Comparison of ENCODE assay signal across 18 cellular contexts in genomic region chr12:59583003-59583712, GRCh38. TPM values are rescaled to one million over a fixed set of nuclear protein-coding genes. Genes with fewer than 3 reads are reported as not detected.
DNase-seq lines count a peak whose midpoint lies in the region; ATAC-seq, FAIRE-seq and TF ChIP-seq lines count a peak whose summit lies in the region.
"Had no signal": no experiment of that assay in that cellular context is flagged by ENCODE, and none has a peak within 500 bp of the region (broad histone marks: within the 10 kb centered on the region; RNA-seq: fewer than 3 reads in every experiment).

No MANE protein-coding gene starts in this region.

- no peak overlapping the region for H3K27ac ChIP-seq in small intestine (ENCODE audit: low read depth in 1 of 2, low read length in 1 of 2)
- no peak overlapping the region for H3K27ac ChIP-seq in suprapubic skin

- DNase-seq in activated T-cell treated with anti-CD3 and anti-CD28 coated beads, Interleukin-2, amount 50 U/mL, for 72 hours, result no peak
- no peak for DNase-seq in activated T-cell treated with anti-CD3 and anti-CD28 coated beads, Interleukin-2, amount 50 U/mL, for 4 hours
- no peak for DNase-seq in T-helper 2 cell treated with Interferon-gamma antibody and Interleukin-4, amounts not matched to agents 5 μg/mL and 100 μg/mL, for 36 hours (ENCODE audit: low spot score)
- no peak for DNase-seq in activated T-helper 2 cell treated with anti-CD3 and anti-CD28 coated beads, Interferon-gamma antibody, Interleukin-2, Interleukin-4, amounts not matched to agents 10 μg/mL and 5 μg/mL and 100 μg/mL, durations not matched to agents 14 hours and 24 hours and 36 hours (ENCODE audit: low spot score)
- DNase-seq in small intestine, result no peak
- DNase-seq in suprapubic skin (ENCODE audit: low spot score in 2 of 2), result no peak
- DNase-seq: Caco-2; CD8-positive, alpha-beta memory T cell; DND-41; GDM1; GOT3; H9 had no signal

- TF ChIP-seq CTCF in suprapubic skin (IDR thresholded peaks at IDR 0.05), result no peak

- TF ChIP-seq POLR2A in suprapubic skin (IDR thresholded peaks at IDR 0.05), result no peak

- no peak overlapping the region for H3K4me3 Mint-ChIP-seq in activated T-cell treated with anti-CD3 and anti-CD28 coated beads, Interleukin-2, amount 50 U/mL, for 72 hours
- no peak overlapping the region for H3K4me3 Mint-ChIP-seq in activated T-cell treated with anti-CD3 and anti-CD28 coated beads, Interleukin-2, amount 50 U/mL, for 4 hours
- peak overlapping the region; percentile 58 for H3K4me3 Mint-ChIP-seq in T-helper 2 cell treated with Interferon-gamma antibody and Interleukin-4, amounts not matched to agents 5 μg/mL and 100 μg/mL, for 36 hours
- no peak overlapping the region for H3K4me3 Mint-ChIP-seq in activated T-helper 2 cell treated with anti-CD3 and anti-CD28 coated beads, Interferon-gamma antibody, Interleukin-2, Interleukin-4, amounts not matched to agents 10 μg/mL and 5 μg/mL and 100 μg/mL, durations not matched to agents 14 hours and 24 hours and 36 hours (ENCODE audit: low read depth)
- H3K4me3 Mint-ChIP-seq: CD14-positive monocyte; CD8-positive, alpha-beta memory T cell; H9 had no signal

- intact Hi-C loops in activated T-helper 2 cell treated with anti-CD3 and anti-CD28 coated beads, Interferon-gamma antibody, Interleukin-2, Interleukin-4, amounts not matched to agents 10 μg/mL and 5 μg/mL and 100 μg/mL, durations not matched to agents 14 hours and 24 hours and 36 hours (cut with micrococcal nuclease), result loop anchor here (1.0 to 5.0 kb wide), 2 partner anchors 14 to 176 kb away; no protein-coding TSS in a partner anchor

- peak overlapping the region; percentile 8 for H3K27ac Mint-ChIP-seq in activated T-cell treated with anti-CD3 and anti-CD28 coated beads, Interleukin-2, amount 50 U/mL, for 72 hours
- peak overlapping the region; percentile 33 for H3K27ac Mint-ChIP-seq in T-helper 2 cell treated with Interferon-gamma antibody and Interleukin-4, amounts not matched to agents 5 μg/mL and 100 μg/mL, for 36 hours
- H3K27ac Mint-ChIP-seq in activated T-helper 2 cell treated with anti-CD3 and anti-CD28 coated beads, Interferon-gamma antibody, Interleukin-2, Interleukin-4, amounts not matched to agents 10 μg/mL and 5 μg/mL and 100 μg/mL, durations not matched to agents 14 hours and 24 hours and 36 hours, result peak overlapping the region; percentile 20
- H3K27ac Mint-ChIP-seq: CD14-positive monocyte, H9 had no signal

- H3K9me3 ChIP-seq in small intestine (ENCODE audit: control insufficient read depth, low read depth) (no peaks in the 10 kb centered on the region), suprapubic skin (no peaks in the 10 kb centered on the region)
- H3K9me3 ChIP-seq: Caco-2 had no signal

- H3K4me3 ChIP-seq in small intestine (ENCODE audit: low read depth in 1 of 2, low read length in 2 of 2), result no peak overlapping the region
- H3K4me3 ChIP-seq in suprapubic skin, result no peak overlapping the region

- peaks cover 32% of the 10 kb centered on the region for H3K4me1 Mint-ChIP-seq in activated T-cell treated with anti-CD3 and anti-CD28 coated beads, Interleukin-2, amount 50 U/mL, for 72 hours (ENCODE audit: low read depth)
- peaks cover 22% of the 10 kb centered on the region for H3K4me1 Mint-ChIP-seq in activated T-cell treated with anti-CD3 and anti-CD28 coated beads, Interleukin-2, amount 50 U/mL, for 4 hours (ENCODE audit: low read depth)
- peaks cover 33% of the 10 kb centered on the region for H3K4me1 Mint-ChIP-seq in T-helper 2 cell treated with Interferon-gamma antibody and Interleukin-4, amounts not matched to agents 5 μg/mL and 100 μg/mL, for 36 hours (ENCODE audit: low read depth)
- peaks cover 30% of the 10 kb centered on the region for H3K4me1 Mint-ChIP-seq in activated T-helper 2 cell treated with anti-CD3 and anti-CD28 coated beads, Interferon-gamma antibody, Interleukin-2, Interleukin-4, amounts not matched to agents 10 μg/mL and 5 μg/mL and 100 μg/mL, durations not matched to agents 14 hours and 24 hours and 36 hours (ENCODE audit: low read depth)
- H3K4me1 Mint-ChIP-seq: H9 had no signal

- TF ChIP-seq EP300 in suprapubic skin (IDR thresholded peaks at IDR 0.05), result no peak

- peak; percentile 47 for FAIRE-seq in small intestine (lab: Jason Lieb, UNC)
- FAIRE-seq: A204.1, GM12892, GM19239 had no signal

- peaks cover 5% of the 10 kb centered on the region for H3K27me3 Mint-ChIP-seq in activated T-cell treated with anti-CD3 and anti-CD28 coated beads, Interleukin-2, amount 50 U/mL, for 72 hours (ENCODE audit: low read depth)
- H3K27me3 Mint-ChIP-seq in activated T-cell treated with anti-CD3 and anti-CD28 coated beads, Interleukin-2, amount 50 U/mL, for 4 hours (ENCODE audit: low read depth), result no peaks in the 10 kb centered on the region
- H3K27me3 Mint-ChIP-seq in T-helper 2 cell treated with Interferon-gamma antibody and Interleukin-4, amounts not matched to agents 5 μg/mL and 100 μg/mL, for 36 hours (ENCODE audit: low read depth), result peaks cover 16% of the 10 kb centered on the region
- H3K27me3 Mint-ChIP-seq in activated T-helper 2 cell treated with anti-CD3 and anti-CD28 coated beads, Interferon-gamma antibody, Interleukin-2, Interleukin-4, amounts not matched to agents 10 μg/mL and 5 μg/mL and 100 μg/mL, durations not matched to agents 14 hours and 24 hours and 36 hours (ENCODE audit: low read depth), result peaks cover 5% of the 10 kb centered on the region

- 39 to 75% (median 59%) methylated on average over 1 of the region's 1 CpG for WGBS in small intestine, 3 donors
- WGBS in suprapubic skin, result 45% methylated on average over 1 of the region's 1 CpG

- H3K4me1 ChIP-seq in small intestine (ENCODE audit: control insufficient read depth in 2 of 2, insufficient read depth in 1 of 2, low read depth in 1 of 2, low read length in 1 of 2) (peaks cover 0 to 2% of the 10 kb centered on the region in 2 donors), suprapubic skin (no peaks in the 10 kb centered on the region)
- H3K4me1 ChIP-seq: Caco-2 had no signal

- no peaks in the 10 kb centered on the region for H3K36me3 ChIP-seq in small intestine (ENCODE audit: control insufficient read depth in 2 of 2, insufficient read depth in 2 of 2, low read length in 2 of 2)
- no peaks in the 10 kb centered on the region for H3K36me3 ChIP-seq in suprapubic skin

- peaks cover 0 to 3% of the 10 kb centered on the region in 2 donors for H3K9me3 Mint-ChIP-seq in activated T-cell treated with anti-CD3 and anti-CD28 coated beads, Interleukin-2, amount 50 U/mL, for 72 hours
- H3K9me3 Mint-ChIP-seq in activated T-cell treated with anti-CD3 and anti-CD28 coated beads, Interleukin-2, amount 50 U/mL, for 4 hours, result no peaks in the 10 kb centered on the region
- peaks cover 4% of the 10 kb centered on the region for H3K9me3 Mint-ChIP-seq in T-helper 2 cell treated with Interferon-gamma antibody and Interleukin-4, amounts not matched to agents 5 μg/mL and 100 μg/mL, for 36 hours
- H3K9me3 Mint-ChIP-seq in activated T-helper 2 cell treated with anti-CD3 and anti-CD28 coated beads, Interferon-gamma antibody, Interleukin-2, Interleukin-4, amounts not matched to agents 10 μg/mL and 5 μg/mL and 100 μg/mL, durations not matched to agents 14 hours and 24 hours and 36 hours, result peaks cover 4% of the 10 kb centered on the region
- H3K9me3 Mint-ChIP-seq: CD14-positive monocyte; CD8-positive, alpha-beta memory T cell; H9 had no signal

- peak; percentile 53 to 76 for ATAC-seq in activated T-cell treated with anti-CD3 and anti-CD28 coated beads, Interleukin-2, amount 50 U/mL, for 72 hours (replicated peaks in 1 of 2)
- ATAC-seq in activated T-cell treated with anti-CD3 and anti-CD28 coated beads, Interleukin-2, amount 50 U/mL, for 4 hours, result no peak
- no peak for ATAC-seq in HG02759 (IDR thresholded peaks at IDR 0.05; ENCODE audit: unreplicated experiment)

- H3K27me3 ChIP-seq in small intestine (ENCODE audit: control insufficient read depth in 2 of 2, insufficient read depth in 2 of 2, low read length in 2 of 2) (no peaks in the 10 kb centered on the region), suprapubic skin (no peaks in the 10 kb centered on the region)

- H3K36me3 Mint-ChIP-seq in activated T-cell treated with anti-CD3 and anti-CD28 coated beads, Interleukin-2, amount 50 U/mL, for 72 hours (ENCODE audit: insufficient read depth in 2 of 2), result no peaks in the 10 kb centered on the region
- H3K36me3 Mint-ChIP-seq in activated T-cell treated with anti-CD3 and anti-CD28 coated beads, Interleukin-2, amount 50 U/mL, for 4 hours (ENCODE audit: insufficient read depth), result no peaks in the 10 kb centered on the region
- peaks cover 2% of the 10 kb centered on the region for H3K36me3 Mint-ChIP-seq in T-helper 2 cell treated with Interferon-gamma antibody and Interleukin-4, amounts not matched to agents 5 μg/mL and 100 μg/mL, for 36 hours (ENCODE audit: low read depth)
- peaks cover 3% of the 10 kb centered on the region for H3K36me3 Mint-ChIP-seq in activated T-helper 2 cell treated with anti-CD3 and anti-CD28 coated beads, Interferon-gamma antibody, Interleukin-2, Interleukin-4, amounts not matched to agents 10 μg/mL and 5 μg/mL and 100 μg/mL, durations not matched to agents 14 hours and 24 hours and 36 hours (ENCODE audit: low read depth)
- H3K36me3 Mint-ChIP-seq: CD14-positive monocyte had no signal

RNA-seq across cellular contexts. Expression of gene SLC16A7, which starts 12.7 kb away (rescaled TPM):
- total RNA-seq in activated T-cell treated with anti-CD3 and anti-CD28 coated beads, Interleukin-2, amount 50 U/mL, for 72 hours, result 10 to 100 TPM; 38.8 to 40.2 TPM
- total RNA-seq in activated T-cell treated with anti-CD3 and anti-CD28 coated beads, Interleukin-2, amount 50 U/mL, for 4 hours, result 10 to 100 TPM; 37.1 to 46.9 (median 43.9) TPM
- 29.1 and 33.6 TPM in 2 replicates for total RNA-seq in activated T-helper 2 cell treated with anti-CD3 and anti-CD28 coated beads, Interferon-gamma antibody, Interleukin-2, Interleukin-4, amounts not matched to agents 10 μg/mL and 5 μg/mL and 100 μg/mL, durations not matched to agents 14 hours and 24 hours and 36 hours
- polyA plus RNA-seq in small intestine, result 1 to 10 TPM in 1 of 3 donors, under 1 TPM in 2; under 0.01 to 2.7 (median 0.81) TPM
- total RNA-seq in suprapubic skin, result 10 to 100 TPM; 34.7 to 59.4 (median 53.8) TPM
- total RNA-seq: HT1080 had no signal

Comparison
In these comparisons a context has a peak if more than half of its experiments do, and no peak if none do; other contexts are left out.
1. ATAC-seq: peak in activated T-cell treated with anti-CD3 and anti-CD28 coated beads, Interleukin-2, amount 50 U/mL, for 72 hours (2 of 2); none in activated T-cell treated with anti-CD3 and anti-CD28 coated beads, Interleukin-2, amount 50 U/mL, for 4 hours (0 of 2) and HG02759 (single experiment).
2. Peak in every context shown above with its lines, with median percentiles within 50 percentile points of each other: H3K27ac Mint-ChIP-seq.